ENCODE assay signal across 20 cellular contexts in the genomic region with DNA sequence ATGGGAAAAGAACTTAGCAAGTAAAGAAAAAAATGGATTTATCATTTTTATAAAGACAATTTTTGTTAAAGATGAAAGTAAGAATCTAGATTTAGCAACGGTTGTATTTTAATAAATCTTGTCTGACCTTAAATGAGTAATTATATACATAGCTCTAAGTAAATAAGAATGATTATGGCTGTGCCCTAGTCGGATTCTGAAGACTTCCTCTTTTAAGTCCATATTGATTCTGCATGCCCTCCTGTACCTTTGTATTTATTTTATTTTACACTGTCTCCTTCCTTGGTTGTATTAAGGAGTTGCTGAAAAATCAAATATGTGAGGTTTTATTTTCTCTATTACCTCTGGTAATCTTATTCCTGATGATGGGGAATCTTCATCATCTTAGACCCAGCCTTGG.
"Had no signal": no experiment of that assay in that cellular context is flagged by ENCODE, and none has a peak within 500 bp of the region (broad histone marks: within the 10 kb centered on the region; RNA-seq: fewer than 3 reads in every experiment).

No MANE protein-coding gene starts in this region.

- H3K4me3 ChIP-seq: left ventricle myocardium inferior, pancreas, thyroid gland, upper lobe of right lung had no signal

- H3K4me1 ChIP-seq: pancreas had no signal

- H3K4me3 Mint-ChIP-seq: activated CD4-positive, alpha-beta memory T cell treated with anti-CD3 and anti-CD28 coated beads for 36 hours; activated CD8-positive, alpha-beta memory T cell treated with anti-CD3 and anti-CD28 coated beads, Interleukin-2, amount 10 ng/mL, durations not matched to agents 7 days and 5 days; activated naive CD4-positive, alpha-beta T cell treated with anti-CD3 and anti-CD28 coated beads for 36 hours; nephron; stimulated activated naive CD8-positive, alpha-beta T cell treated with anti-CD3 and anti-CD28 coated beads, Interleukin-15, Interleukin-2, amounts not matched to agents 100 ng/mL and 50 ng/mL, for 24 hours; T-cell; WTC11 had no signal

- ATAC-seq: activated CD8-positive, alpha-beta memory T cell treated with anti-CD3 and anti-CD28 coated beads, Interleukin-2, amount 10 ng/mL, durations not matched to agents 7 days and 5 days; pancreas; right cardiac atrium; T-cell; upper lobe of right lung; WTC11 had no signal

- H3K27ac Mint-ChIP-seq: activated CD4-positive, alpha-beta memory T cell treated with anti-CD3 and anti-CD28 coated beads for 36 hours; activated CD8-positive, alpha-beta memory T cell treated with anti-CD3 and anti-CD28 coated beads, Interleukin-2, amount 10 ng/mL, durations not matched to agents 7 days and 5 days; activated naive CD4-positive, alpha-beta T cell treated with anti-CD3 and anti-CD28 coated beads for 36 hours; nephron; stimulated activated naive CD8-positive, alpha-beta T cell treated with anti-CD3 and anti-CD28 coated beads, Interleukin-15, Interleukin-2, amounts not matched to agents 100 ng/mL and 50 ng/mL, for 24 hours; T-cell; WTC11 had no signal

- H3K9me3 ChIP-seq: left ventricle myocardium inferior, pancreas, thyroid gland, upper lobe of right lung had no signal

- H3K27me3 ChIP-seq: pancreas, thyroid gland, upper lobe of right lung had no signal

- DNase-seq: activated CD4-positive, alpha-beta memory T cell treated with anti-CD3 and anti-CD28 coated beads for 36 hours; activated CD4-positive, alpha-beta T cell treated with anti-CD3 and anti-CD28 coated beads for 4 hours; activated CD8-positive, alpha-beta memory T cell treated with anti-CD3 and anti-CD28 coated beads, Interleukin-2, amount 10 ng/mL, durations not matched to agents 7 days and 5 days; activated effector memory CD4-positive, alpha-beta T cell treated with Interleukin-2 at 50 U/mL for 16 hours; activated naive CD4-positive, alpha-beta T cell treated with anti-CD3 and anti-CD28 coated beads for 36 hours; aorta; left ventricle myocardium inferior; pancreas; right cardiac atrium; stimulated activated CD4-positive, alpha-beta T cell treated with anti-CD3 and anti-CD28 coated beads, Interleukin-4, amount 100 ng/mL, for 24 hours; substantia nigra; T-cell; T-helper 9 cell; thyroid gland; upper lobe of right lung had no signal

- H3K9me3 Mint-ChIP-seq: activated CD4-positive, alpha-beta memory T cell treated with anti-CD3 and anti-CD28 coated beads for 36 hours; activated naive CD4-positive, alpha-beta T cell treated with anti-CD3 and anti-CD28 coated beads for 36 hours; brain; nephron; stimulated activated naive CD8-positive, alpha-beta T cell treated with anti-CD3 and anti-CD28 coated beads, Interleukin-15, Interleukin-2, amounts not matched to agents 100 ng/mL and 50 ng/mL, for 24 hours; T-cell; WTC11 had no signal

- FAIRE-seq: endometrium, pancreas had no signal

- H3K27me3 Mint-ChIP-seq: activated CD4-positive, alpha-beta memory T cell treated with anti-CD3 and anti-CD28 coated beads for 36 hours; activated CD8-positive, alpha-beta memory T cell treated with anti-CD3 and anti-CD28 coated beads, Interleukin-2, amount 10 ng/mL, durations not matched to agents 7 days and 5 days; brain; stimulated activated naive CD8-positive, alpha-beta T cell treated with anti-CD3 and anti-CD28 coated beads, Interleukin-15, Interleukin-2, amounts not matched to agents 100 ng/mL and 50 ng/mL, for 24 hours; T-cell had no signal

- H3K27ac ChIP-seq: left ventricle myocardium inferior, pancreas, thyroid gland, upper lobe of right lung had no signal
